31 cellular contexts compared by ENCODE assay signal in the genomic region with DNA sequence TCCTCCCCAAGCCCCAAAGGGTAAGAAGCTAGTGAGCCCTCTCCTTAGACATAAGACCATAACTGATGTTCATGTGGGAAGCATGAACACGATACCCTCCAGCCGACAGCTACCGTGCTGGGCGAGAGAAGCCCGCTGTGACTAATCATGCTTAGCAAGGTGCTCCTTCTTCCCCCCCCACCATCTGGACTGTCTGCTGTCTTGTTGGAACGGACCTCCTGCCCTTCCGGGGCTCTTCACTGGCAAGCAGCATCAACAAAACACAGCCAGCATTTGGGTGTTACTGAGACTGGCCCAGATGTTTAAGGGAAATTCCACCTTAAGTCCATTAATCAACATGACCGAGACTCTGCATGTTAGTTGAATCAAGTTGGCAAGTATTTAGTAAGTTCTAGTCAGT.
A peak's percentile ranks its signal among the peaks of the same experiment; 100 is the strongest.
DNase-seq lines count a peak whose midpoint lies in the region; ATAC-seq, FAIRE-seq and TF ChIP-seq lines count a peak whose summit lies in the region.
"Had no signal": no experiment of that assay in that cellular context is flagged by ENCODE, and none has a peak within 500 bp of the region (broad histone marks: within the 10 kb centered on the region; RNA-seq: fewer than 3 reads in every experiment).

No MANE protein-coding gene starts in this region.

- H3K27me3 Mint-ChIP-seq in astrocyte (ENCODE audit: low read depth, unreplicated experiment): no peaks in the 10 kb centered on the region

- H3K27ac ChIP-seq in astrocyte (ENCODE audit: low read depth, low read length) (no peak overlapping the region), foreskin keratinocyte (no peak overlapping the region), dorsolateral prefrontal cortex (peak overlapping the region in 2 of 59 donors; percentile 18 to 36)
- H3K27ac ChIP-seq: suprapubic skin, upper lobe of right lung had no signal

- no peaks in the 10 kb centered on the region for H3K27me3 ChIP-seq in astrocyte (ENCODE audit: insufficient read depth, low read length)
- no peaks in the 10 kb centered on the region for H3K27me3 ChIP-seq in foreskin keratinocyte
- no peaks in the 10 kb centered on the region for H3K27me3 ChIP-seq in dorsolateral prefrontal cortex
- H3K27me3 ChIP-seq: esophagus squamous epithelium, suprapubic skin, upper lobe of right lung had no signal

- no peak overlapping the region for H3K4me3 Mint-ChIP-seq in astrocyte (ENCODE audit: unreplicated experiment)
- H3K4me3 Mint-ChIP-seq: activated B cell treated with CpG ODN at 0.5 μM for 24 hours; activated CD8-positive, alpha-beta memory T cell treated with anti-CD3 and anti-CD28 coated beads, Interleukin-2, amount 10 ng/mL, durations not matched to agents 7 days and 5 days; activated T-cell treated with anti-CD3 and anti-CD28 coated beads, Interleukin-2, amount 50 U/mL, for 72 hours; endodermal cell; immature natural killer cell; memory B cell; neural crest cell; stimulated activated effector memory CD8-positive, alpha-beta T cell treated with anti-CD3 and anti-CD28 coated beads, Interleukin-12 subunit alpha, Interleukin-12 subunit beta, amount 100 ng/mL, for 72 hours had no signal

- H3K4me1 Mint-ChIP-seq in astrocyte (ENCODE audit: low read depth, unreplicated experiment): peaks cover 20% of the 10 kb centered on the region
- H3K4me1 Mint-ChIP-seq: endodermal cell, neural crest cell had no signal

- no peak overlapping the region for H3K9ac ChIP-seq in astrocyte (ENCODE audit: low read length)

- no peak overlapping the region for H3K4me3 ChIP-seq in astrocyte (ENCODE audit: insufficient read depth, low read depth, low read length)
- H3K4me3 ChIP-seq in dorsolateral prefrontal cortex: no peak overlapping the region
- H3K4me3 ChIP-seq: esophagus squamous epithelium, suprapubic skin, upper lobe of right lung had no signal

- H3K9me3 ChIP-seq in astrocyte (ENCODE audit: insufficient read depth, low read depth, low read length): no peaks in the 10 kb centered on the region
- H3K9me3 ChIP-seq: esophagus squamous epithelium, suprapubic skin, upper lobe of right lung had no signal

- ATAC-seq in foreskin keratinocyte: peak; percentile 83
- no peak for ATAC-seq in HG03159 (IDR thresholded peaks at IDR 0.05; ENCODE audit: unreplicated experiment)
- ATAC-seq: activated CD8-positive, alpha-beta memory T cell treated with anti-CD3 and anti-CD28 coated beads, Interleukin-2, amount 10 ng/mL, durations not matched to agents 7 days and 5 days; activated T-cell treated with anti-CD3 and anti-CD28 coated beads, Interleukin-2, amount 50 U/mL, for 72 hours; left colon; PC-3; right cardiac atrium; stimulated activated effector memory CD8-positive, alpha-beta T cell treated with anti-CD3 and anti-CD28 coated beads, Interleukin-12 subunit alpha, Interleukin-12 subunit beta, amount 100 ng/mL, for 72 hours; upper lobe of right lung had no signal

- TF ChIP-seq CTCF in astrocyte (IDR thresholded peaks at IDR 0.05; ENCODE audit: insufficient read depth, low read depth, low read length) (no peak), foreskin keratinocyte (conservative IDR thresholded peaks at IDR 0.05) (no peak), dorsolateral prefrontal cortex (IDR thresholded peaks at IDR 0.05 in 54 of 56, conservative IDR thresholded peaks at IDR 0.05 in 2 of 56; ENCODE audit: low read depth in 1 of 56, partially characterized antibody in 56 of 56) (no peak)

- DNase-seq in DMS 273 treated with DMSO at 0.1 percent for 48 hours (lab: John Stamatoyannopoulos, UW) (peak; percentile 88), NCI-H2171 treated with DMSO at 0.1 percent for 48 hours (lab: John Stamatoyannopoulos, UW) (peak; percentile 82), astrocyte (ENCODE audit: low read depth) (peak; percentile 56), foreskin keratinocyte (peak; percentile 50 to 55), dorsolateral prefrontal cortex (no peak), NAMALWA (ENCODE audit: low spot score) (no peak)
- DNase-seq in stimulated activated CD4-positive, alpha-beta T cell treated with anti-CD3 and anti-CD28 coated beads, Interleukin-2, amount 100 ng/mL, for 24 hours: no peak
- DNase-seq: activated B cell treated with CpG ODN at 0.5 μM for 24 hours; activated CD4-positive, alpha-beta T cell treated with anti-CD3 and anti-CD28 coated beads, Interleukin-2, amount 50 U/mL, for 1 hour; activated CD8-positive, alpha-beta memory T cell treated with anti-CD3 and anti-CD28 coated beads, Interleukin-2, amount 10 ng/mL, durations not matched to agents 7 days and 5 days; activated naive CD4-positive, alpha-beta T cell; activated T-cell treated with anti-CD3 and anti-CD28 coated beads, Interleukin-2, amount 50 U/mL, for 72 hours; COR-L47; cortex of kidney; endodermal cell; esophagus squamous epithelium; GOT3; hypothalamus; immature natural killer cell; left colon; NCI-H2029 treated with DMSO at 0.1 percent for 48 hours; PC-3; right cardiac atrium; SHP77; T1000; upper lobe of right lung had no signal

- no peak overlapping the region for H3K27ac Mint-ChIP-seq in astrocyte (ENCODE audit: unreplicated experiment)
- H3K27ac Mint-ChIP-seq: activated CD8-positive, alpha-beta memory T cell treated with anti-CD3 and anti-CD28 coated beads, Interleukin-2, amount 10 ng/mL, durations not matched to agents 7 days and 5 days; activated T-cell treated with anti-CD3 and anti-CD28 coated beads, Interleukin-2, amount 50 U/mL, for 72 hours; endodermal cell; immature natural killer cell; memory B cell; stimulated activated effector memory CD8-positive, alpha-beta T cell treated with anti-CD3 and anti-CD28 coated beads, Interleukin-12 subunit alpha, Interleukin-12 subunit beta, amount 100 ng/mL, for 72 hours had no signal

- no peak overlapping the region for H3K4me2 ChIP-seq in astrocyte (ENCODE audit: low read length)

- H3K36me3 Mint-ChIP-seq in astrocyte (ENCODE audit: low read depth, unreplicated experiment): peaks cover 2% of the 10 kb centered on the region
- H3K36me3 Mint-ChIP-seq: activated CD8-positive, alpha-beta memory T cell treated with anti-CD3 and anti-CD28 coated beads, Interleukin-2, amount 10 ng/mL, durations not matched to agents 7 days and 5 days; immature natural killer cell; memory B cell; stimulated activated effector memory CD8-positive, alpha-beta T cell treated with anti-CD3 and anti-CD28 coated beads, Interleukin-12 subunit alpha, Interleukin-12 subunit beta, amount 100 ng/mL, for 72 hours had no signal

- H3K79me2 ChIP-seq in astrocyte (ENCODE audit: insufficient read depth, low read length): no peaks in the 10 kb centered on the region

- H3K4me1 ChIP-seq in astrocyte (ENCODE audit: insufficient read depth, low read length) (peaks cover 10% of the 10 kb centered on the region), foreskin keratinocyte (peaks cover 4% of the 10 kb centered on the region)
- H3K4me1 ChIP-seq: suprapubic skin had no signal

- intact Hi-C loops in dorsolateral prefrontal cortex (cut with DNase I): loop anchor here in 1 of 2 donors (10.0 kb wide), 1 partner anchor 395 kb away; no protein-coding TSS in a partner anchor

- FAIRE-seq in astrocyte (lab: Jason Lieb, UNC): no peak

- no peaks in the 10 kb centered on the region for H4K20me1 ChIP-seq in astrocyte (ENCODE audit: insufficient read depth, low read length)

- H3K36me3 ChIP-seq in astrocyte (ENCODE audit: insufficient read depth, low read length): no peaks in the 10 kb centered on the region
- H3K36me3 ChIP-seq: suprapubic skin, upper lobe of right lung had no signal

- no peak overlapping the region for H2AFZ ChIP-seq in astrocyte (ENCODE audit: low read depth, low read length)

- H3K9me3 Mint-ChIP-seq in astrocyte (ENCODE audit: unreplicated experiment): no peaks in the 10 kb centered on the region
- H3K9me3 Mint-ChIP-seq: activated B cell treated with CpG ODN at 0.5 μM for 24 hours; endodermal cell; immature natural killer cell; memory B cell; neural crest cell; stimulated activated effector memory CD8-positive, alpha-beta T cell treated with anti-CD3 and anti-CD28 coated beads, Interleukin-12 subunit alpha, Interleukin-12 subunit beta, amount 100 ng/mL, for 72 hours had no signal

Comparison
In these comparisons a context has a peak if more than half of its experiments do, and no peak if none do; other contexts are left out.
1. DNase-seq: peak in DMS 273 treated with DMSO at 0.1 percent for 48 hours (single experiment), NCI-H2171 treated with DMSO at 0.1 percent for 48 hours (single experiment), astrocyte (single experiment) and foreskin keratinocyte (2 of 2); none in dorsolateral prefrontal cortex (0 of 10), stimulated activated CD4-positive, alpha-beta T cell treated with anti-CD3 and anti-CD28 coated beads, Interleukin-2, amount 100 ng/mL, for 24 hours (0 of 2) and NAMALWA (single experiment).